17 cellular contexts compared by ENCODE assay signal in the genomic region with DNA sequence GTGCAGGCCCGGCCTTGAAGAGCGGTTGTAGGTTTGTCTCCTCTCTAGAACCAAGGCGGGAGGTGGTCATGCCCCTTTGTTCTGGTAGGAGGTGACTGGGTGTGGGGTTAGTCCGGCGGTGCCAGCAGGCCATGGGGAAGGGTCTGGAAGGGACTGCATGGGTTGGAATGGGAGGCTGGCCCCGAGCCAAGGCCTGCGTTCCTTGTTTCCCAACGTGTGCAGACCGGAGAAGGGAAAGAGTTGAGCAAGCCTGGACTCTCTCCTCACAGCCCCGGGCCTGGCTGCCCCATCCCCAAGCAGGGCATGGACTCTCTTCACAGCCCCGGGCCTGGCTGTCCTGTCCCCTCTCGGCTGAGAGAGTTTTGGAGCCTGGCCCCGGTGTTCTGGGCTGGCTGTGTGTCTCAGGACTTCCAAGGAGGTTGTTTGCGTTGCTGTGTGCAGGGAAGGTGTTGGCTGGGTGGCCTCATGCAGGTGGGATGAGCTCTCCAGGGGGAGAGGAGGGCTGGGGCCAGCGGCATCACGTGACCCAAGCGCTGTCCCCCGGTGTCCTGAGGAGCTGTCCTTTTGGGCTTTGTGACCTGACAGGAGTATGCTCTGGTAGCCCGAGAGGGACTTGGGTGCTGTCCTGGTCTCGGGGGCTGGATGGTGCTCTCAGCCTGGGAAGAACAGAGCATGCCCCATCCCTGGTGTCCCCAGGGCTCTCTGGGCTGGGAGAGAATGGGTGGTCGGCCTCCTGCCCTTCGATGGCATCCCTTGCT. TPM values are rescaled to one million over a fixed set of nuclear protein-coding genes. Genes with fewer than 3 reads are reported as not detected.
DNase-seq lines count a peak whose midpoint lies in the region; ATAC-seq and TF ChIP-seq lines count a peak whose summit lies in the region.
"Had no signal": no experiment of that assay in that cellular context is flagged by ENCODE, and none has a peak within 500 bp of the region (broad histone marks: within the 10 kb centered on the region; RNA-seq: fewer than 3 reads in every experiment).

No MANE protein-coding gene starts in this region.

- 65 to 81% (median 77%) methylated on average over 12 to 22 of the region's 22 CpGs for WGBS in adrenal gland, 4 donors

- peaks cover 28% of the 10 kb centered on the region for H3K27me3 Mint-ChIP-seq in mesothelial cell of epicardium (ENCODE audit: low read depth)
- H3K27me3 Mint-ChIP-seq in stimulated activated memory B cell treated with anti-CD40 and anti-IgM and Interleukin-4, amounts not matched to agents 10 μg/mL and 1 μg/mL and 100 μg/mL, for 72 hours = peaks cover 56% of the 10 kb centered on the region
- H3K27me3 Mint-ChIP-seq in activated naive CD4-positive, alpha-beta T cell treated with anti-CD3 and anti-CD28 coated beads, Interleukin-2, amount 10 ng/mL, durations not matched to agents 7 days and 5 days = peaks cover 56% of the 10 kb centered on the region

- intact Hi-C loops in adrenal gland (cut with DNase I) = no loop called here

- no peak for ATAC-seq in stimulated activated memory B cell treated with anti-CD40 and anti-IgM and Interleukin-4, amounts not matched to agents 10 μg/mL and 1 μg/mL and 100 μg/mL, for 72 hours
- no peak for ATAC-seq in GM19328 (IDR thresholded peaks at IDR 0.05; ENCODE audit: unreplicated experiment)
- ATAC-seq: left cardiac atrium had no signal

- peaks cover 28% of the 10 kb centered on the region for H3K4me1 Mint-ChIP-seq in mesothelial cell of epicardium
- H3K4me1 Mint-ChIP-seq in stimulated activated memory B cell treated with anti-CD40 and anti-IgM and Interleukin-4, amounts not matched to agents 10 μg/mL and 1 μg/mL and 100 μg/mL, for 72 hours = peaks cover 4% of the 10 kb centered on the region
- no peaks in the 10 kb centered on the region for H3K4me1 Mint-ChIP-seq in activated naive CD4-positive, alpha-beta T cell treated with anti-CD3 and anti-CD28 coated beads, Interleukin-2, amount 10 ng/mL, durations not matched to agents 7 days and 5 days
- H3K4me1 Mint-ChIP-seq: activated naive CD8-positive, alpha-beta T cell treated with anti-CD3 and anti-CD28 coated beads for 36 hours had no signal

- no peaks in the 10 kb centered on the region for H3K9me3 ChIP-seq in adrenal gland (replicated peaks in 1 of 3)
- H3K9me3 ChIP-seq: SJCRH30 had no signal

- H3K27ac ChIP-seq in adrenal gland = peak overlapping the region in 4 of 5 donors; percentile 25 to 89 (median 72)
- H3K27ac ChIP-seq: cardiac muscle cell, SJCRH30 had no signal

- H3K4me1 ChIP-seq in adrenal gland (replicated peaks in 1 of 2) = peaks cover 34 to 39% of the 10 kb centered on the region in 2 donors

- H3K4me3 Mint-ChIP-seq in mesothelial cell of epicardium = peak overlapping the region; percentile 44
- H3K4me3 Mint-ChIP-seq in stimulated activated memory B cell treated with anti-CD40 and anti-IgM and Interleukin-4, amounts not matched to agents 10 μg/mL and 1 μg/mL and 100 μg/mL, for 72 hours = peak overlapping the region; percentile 30
- no peak overlapping the region for H3K4me3 Mint-ChIP-seq in activated naive CD4-positive, alpha-beta T cell treated with anti-CD3 and anti-CD28 coated beads, Interleukin-2, amount 10 ng/mL, durations not matched to agents 7 days and 5 days
- H3K4me3 Mint-ChIP-seq: activated naive CD8-positive, alpha-beta T cell treated with anti-CD3 and anti-CD28 coated beads for 36 hours had no signal

- no peaks in the 10 kb centered on the region for H3K27me3 ChIP-seq in adrenal gland
- H3K27me3 ChIP-seq: cardiac muscle cell had no signal

- H3K4me3 ChIP-seq in adrenal gland = no peak overlapping the region
- H3K4me3 ChIP-seq: cardiac muscle cell, SJCRH30, skin epidermis had no signal

- TF ChIP-seq POLR2A in adrenal gland (IDR thresholded peaks at IDR 0.05) = no peak

- H3K9me3 Mint-ChIP-seq in mesothelial cell of epicardium = no peaks in the 10 kb centered on the region
- H3K9me3 Mint-ChIP-seq in stimulated activated memory B cell treated with anti-CD40 and anti-IgM and Interleukin-4, amounts not matched to agents 10 μg/mL and 1 μg/mL and 100 μg/mL, for 72 hours = no peaks in the 10 kb centered on the region
- H3K9me3 Mint-ChIP-seq in activated naive CD4-positive, alpha-beta T cell treated with anti-CD3 and anti-CD28 coated beads, Interleukin-2, amount 10 ng/mL, durations not matched to agents 7 days and 5 days = no peaks in the 10 kb centered on the region
- H3K9me3 Mint-ChIP-seq: activated naive CD8-positive, alpha-beta T cell treated with anti-CD3 and anti-CD28 coated beads for 36 hours had no signal

- TF ChIP-seq CTCF in adrenal gland (IDR thresholded peaks at IDR 0.05) (no peak), mesothelial cell of epicardium (IDR thresholded peaks at IDR 0.05; ENCODE audit: unreplicated experiment) (no peak)

- no peaks in the 10 kb centered on the region for H3K36me3 Mint-ChIP-seq in mesothelial cell of epicardium
- no peaks in the 10 kb centered on the region for H3K36me3 Mint-ChIP-seq in stimulated activated memory B cell treated with anti-CD40 and anti-IgM and Interleukin-4, amounts not matched to agents 10 μg/mL and 1 μg/mL and 100 μg/mL, for 72 hours
- H3K36me3 Mint-ChIP-seq in activated naive CD4-positive, alpha-beta T cell treated with anti-CD3 and anti-CD28 coated beads, Interleukin-2, amount 10 ng/mL, durations not matched to agents 7 days and 5 days = no peaks in the 10 kb centered on the region
- H3K36me3 Mint-ChIP-seq: activated naive CD8-positive, alpha-beta T cell treated with anti-CD3 and anti-CD28 coated beads for 36 hours; naive B cell had no signal

- CTCF ChIA-PET in activated naive CD4-positive, alpha-beta T cell treated with anti-CD3 and anti-CD28 coated beads, Interleukin-2, amount 10 ng/mL, durations not matched to agents 7 days and 5 days (lab: Charles Lee) = no interaction called here

- peak overlapping the region; percentile 30 for H3K27ac Mint-ChIP-seq in mesothelial cell of epicardium
- no peak overlapping the region for H3K27ac Mint-ChIP-seq in stimulated activated memory B cell treated with anti-CD40 and anti-IgM and Interleukin-4, amounts not matched to agents 10 μg/mL and 1 μg/mL and 100 μg/mL, for 72 hours
- H3K27ac Mint-ChIP-seq in activated naive CD4-positive, alpha-beta T cell treated with anti-CD3 and anti-CD28 coated beads, Interleukin-2, amount 10 ng/mL, durations not matched to agents 7 days and 5 days = no peak overlapping the region
- H3K27ac Mint-ChIP-seq: activated naive CD8-positive, alpha-beta T cell treated with anti-CD3 and anti-CD28 coated beads for 36 hours had no signal

- DNase-seq in COLO668 (lab: John Stamatoyannopoulos, UW; ENCODE audit: unreplicated experiment) (peak; percentile 43), adrenal gland (peak in 2 of 7 donors; percentile 32 to 52), mesothelial cell of epicardium (ENCODE audit: low spot score in 2 of 2, unreplicated experiment in 2 of 2) (peak in 1 of 2 experiments; percentile 60), middle frontal gyrus (ENCODE audit: extremely low spot score, low spot score) (no peak), NCI-H1436 (lab: John Stamatoyannopoulos, UW) (no peak)
- no peak for DNase-seq in activated naive CD4-positive, alpha-beta T cell treated with anti-CD3 and anti-CD28 coated beads, Interleukin-2, amount 10 ng/mL, durations not matched to agents 7 days and 5 days
- DNase-seq: activated naive CD8-positive, alpha-beta T cell treated with anti-CD3 and anti-CD28 coated beads for 36 hours; activated T-cell treated with anti-CD3 and anti-CD28 coated beads, Interleukin-2, amount 50 U/mL, for 1 hour; effector memory CD4-positive, alpha-beta T cell; left cardiac atrium; naive B cell; NCI-H146; SJCRH30 had no signal

- no peaks in the 10 kb centered on the region for H3K36me3 ChIP-seq in adrenal gland (replicated peaks in 1 of 2)
- H3K36me3 ChIP-seq: cardiac muscle cell, SJCRH30 had no signal

RNA-seq across cellular contexts. Expression of gene CACNA1H, which starts 2.6 kb away (rescaled TPM):
- 100 to 1,000 TPM in 1 of 8 donors, 10 to 100 TPM in 7; 25.1 to 121 (median 41.7) TPM for total RNA-seq in adrenal gland
- 10 to 100 TPM; 20.1 to 36.2 (median 21.7) TPM for polyA plus RNA-seq in adrenal gland
- 40.8 to 49.1 TPM (median 41.8 TPM) in 3 replicates for total RNA-seq in mesothelial cell of epicardium

RNA-seq across cellular contexts. Expression of gene C1QTNF8, which starts 59.5 kb away (rescaled TPM):
- total RNA-seq in adrenal gland (under 1 TPM in 2 of 8 donors, not detected in 6; 0.14 to 0.19 TPM), mesothelial cell of epicardium (0.20 TPM in 1 of 3 replicates, not detected in the others)
- polyA plus RNA-seq in adrenal gland = under 1 TPM in 2 of 3 donors, not detected in 1; 0.30 to 0.64 TPM
- total RNA-seq: activated naive CD8-positive, alpha-beta T cell treated with anti-CD3 and anti-CD28 coated beads for 36 hours; left cardiac atrium; SJCRH30 had no signal
- polyA plus RNA-seq: cardiac muscle cell had no signal
